In genomic region chr15:72835289-72835890, GRCh38 we compare ENCODE assay signal across 11 cellular contexts. TPM values are rescaled to one million over a fixed set of nuclear protein-coding genes. Genes with fewer than 3 reads are reported as not detected.
DNase-seq lines count a peak whose midpoint lies in the region; ATAC-seq, FAIRE-seq and TF ChIP-seq lines count a peak whose summit lies in the region.
"Had no signal": no experiment of that assay in that cellular context is flagged by ENCODE, and none has a peak within 500 bp of the region (broad histone marks: within the 10 kb centered on the region; RNA-seq: fewer than 3 reads in every experiment).

No MANE protein-coding gene starts in this region.

- no peak for FAIRE-seq in small intestine (lab: Jason Lieb, UNC)
- FAIRE-seq in HTR-8/SVneo (lab: Jason Lieb, UNC) = no peak

- H3K4me1 ChIP-seq in small intestine (ENCODE audit: control insufficient read depth in 2 of 2, insufficient read depth in 1 of 2, low read depth in 1 of 2, low read length in 1 of 2) = no peaks in the 10 kb centered on the region

- DNase-seq in activated CD8-positive, alpha-beta T cell treated with anti-CD3 and anti-CD28 coated beads for 36 hours = peak; percentile 7
- no peak for DNase-seq in activated CD8-positive, alpha-beta T cell treated with anti-CD3 and anti-CD28 coated beads, Interleukin-2, amount 10 ng/mL, durations not matched to agents 7 days and 5 days
- DNase-seq in NCI-H69 (lab: John Stamatoyannopoulos, UW) = peak; percentile 11
- DNase-seq in fibroblast of mammary gland (ENCODE audit: low read depth) = peak; percentile 6
- peak; percentile 55 for DNase-seq in small intestine
- no peak for DNase-seq in HTR-8/SVneo (ENCODE audit: insufficient read length, low spot score)
- no peak for DNase-seq in Right ventricle myocardium inferior (ENCODE audit: missing footprints)
- DNase-seq in activated CD4-positive, CD25-positive, alpha-beta regulatory T cell (lab: John Stamatoyannopoulos, UW) = no peak

- no peaks in the 10 kb centered on the region for H3K9me3 ChIP-seq in small intestine (ENCODE audit: control insufficient read depth, low read depth)
- H3K9me3 ChIP-seq: BLaER1 treated with 17β-estradiol and CSF1 and Interleukin-3, amounts not matched to agents 10 nM and 100 nM had no signal

- H3K4me3 ChIP-seq in fibroblast of mammary gland (ENCODE audit: control insufficient read depth, low read depth, low read length) (no peak overlapping the region), small intestine (ENCODE audit: low read depth in 1 of 2, low read length in 2 of 2) (no peak overlapping the region)
- H3K4me3 ChIP-seq: BLaER1 treated with 17β-estradiol and CSF1 and Interleukin-3, amounts not matched to agents 10 nM and 100 nM had no signal

- H3K27ac ChIP-seq in small intestine (ENCODE audit: low read depth in 1 of 2, low read length in 1 of 2) = no peak overlapping the region
- H3K27ac ChIP-seq: BLaER1 treated with 17β-estradiol and CSF1 and Interleukin-3, amounts not matched to agents 10 nM and 100 nM had no signal

- H3K27me3 Mint-ChIP-seq in activated CD8-positive, alpha-beta T cell treated with anti-CD3 and anti-CD28 coated beads for 36 hours = peaks cover 5% of the 10 kb centered on the region
- H3K27me3 Mint-ChIP-seq in activated CD8-positive, alpha-beta T cell treated with anti-CD3 and anti-CD28 coated beads, Interleukin-2, amount 10 ng/mL, durations not matched to agents 7 days and 5 days (ENCODE audit: low read depth) = peaks cover 27% of the 10 kb centered on the region

- no peaks in the 10 kb centered on the region for H3K27me3 ChIP-seq in small intestine (ENCODE audit: control insufficient read depth in 2 of 2, insufficient read depth in 2 of 2, low read length in 2 of 2)
- H3K27me3 ChIP-seq: BLaER1 treated with 17β-estradiol and CSF1 and Interleukin-3, amounts not matched to agents 10 nM and 100 nM had no signal

- POLR2A ChIA-PET in activated CD8-positive, alpha-beta T cell treated with anti-CD3 and anti-CD28 coated beads for 36 hours (lab: Charles Lee) = no interaction called here
- POLR2A ChIA-PET in activated CD8-positive, alpha-beta T cell treated with anti-CD3 and anti-CD28 coated beads, Interleukin-2, amount 10 ng/mL, durations not matched to agents 7 days and 5 days (lab: Charles Lee) = no interaction called here

- ATAC-seq in activated CD8-positive, alpha-beta T cell treated with anti-CD3 and anti-CD28 coated beads for 36 hours = no peak
- ATAC-seq in activated CD8-positive, alpha-beta T cell treated with anti-CD3 and anti-CD28 coated beads, Interleukin-2, amount 10 ng/mL, durations not matched to agents 7 days and 5 days = no peak
- no peak for ATAC-seq in Right ventricle myocardium inferior

- intact Hi-C loops in activated CD8-positive, alpha-beta T cell treated with anti-CD3 and anti-CD28 coated beads for 36 hours (cut with micrococcal nuclease) = no loop called here
- intact Hi-C loops in Right ventricle myocardium inferior (cut with DNase I) = no loop called here

- H3K4me1 Mint-ChIP-seq in activated CD8-positive, alpha-beta T cell treated with anti-CD3 and anti-CD28 coated beads for 36 hours (ENCODE audit: low read depth) = no peaks in the 10 kb centered on the region
- no peaks in the 10 kb centered on the region for H3K4me1 Mint-ChIP-seq in activated CD8-positive, alpha-beta T cell treated with anti-CD3 and anti-CD28 coated beads, Interleukin-2, amount 10 ng/mL, durations not matched to agents 7 days and 5 days (ENCODE audit: low read depth)
- H3K4me1 Mint-ChIP-seq: IgD-negative memory B cell had no signal

- TF ChIP-seq CTCF in activated CD8-positive, alpha-beta T cell treated with anti-CD3 and anti-CD28 coated beads for 36 hours (IDR thresholded peaks at IDR 0.05) = no peak
- peak; percentile 33 for TF ChIP-seq CTCF in fibroblast of mammary gland (conservative IDR thresholded peaks at IDR 0.05; ENCODE audit: control insufficient read depth, insufficient read depth, low read depth, low read length)

- no peaks in the 10 kb centered on the region for H3K9me3 Mint-ChIP-seq in activated CD8-positive, alpha-beta T cell treated with anti-CD3 and anti-CD28 coated beads for 36 hours
- H3K9me3 Mint-ChIP-seq in activated CD8-positive, alpha-beta T cell treated with anti-CD3 and anti-CD28 coated beads, Interleukin-2, amount 10 ng/mL, durations not matched to agents 7 days and 5 days (ENCODE audit: insufficient read depth) = no peaks in the 10 kb centered on the region
- H3K9me3 Mint-ChIP-seq: IgD-negative memory B cell had no signal

- CTCF ChIA-PET in activated CD8-positive, alpha-beta T cell treated with anti-CD3 and anti-CD28 coated beads for 36 hours (lab: Charles Lee) = interaction anchor here (0.8 kb wide), 1 partner anchor 63 kb away, joined by 3 read pairs; no protein-coding TSS in a partner anchor
- CTCF ChIA-PET in activated CD8-positive, alpha-beta T cell treated with anti-CD3 and anti-CD28 coated beads, Interleukin-2, amount 10 ng/mL, durations not matched to agents 7 days and 5 days (lab: Charles Lee) = interaction anchor here (1.7 kb wide), 1 partner anchor 10 kb away, joined by 3 read pairs; no protein-coding TSS in a partner anchor

- no peak overlapping the region for H3K4me3 Mint-ChIP-seq in activated CD8-positive, alpha-beta T cell treated with anti-CD3 and anti-CD28 coated beads for 36 hours
- no peak overlapping the region for H3K4me3 Mint-ChIP-seq in activated CD8-positive, alpha-beta T cell treated with anti-CD3 and anti-CD28 coated beads, Interleukin-2, amount 10 ng/mL, durations not matched to agents 7 days and 5 days
- H3K4me3 Mint-ChIP-seq: IgD-negative memory B cell, memory B cell had no signal

- no peaks in the 10 kb centered on the region for H3K36me3 ChIP-seq in small intestine (ENCODE audit: control insufficient read depth in 2 of 2, insufficient read depth in 2 of 2, low read length in 2 of 2)
- H3K36me3 ChIP-seq: BLaER1 treated with 17β-estradiol and CSF1 and Interleukin-3, amounts not matched to agents 10 nM and 100 nM had no signal

- no peak overlapping the region for H3K27ac Mint-ChIP-seq in activated CD8-positive, alpha-beta T cell treated with anti-CD3 and anti-CD28 coated beads for 36 hours
- no peak overlapping the region for H3K27ac Mint-ChIP-seq in activated CD8-positive, alpha-beta T cell treated with anti-CD3 and anti-CD28 coated beads, Interleukin-2, amount 10 ng/mL, durations not matched to agents 7 days and 5 days
- H3K27ac Mint-ChIP-seq: IgD-negative memory B cell, memory B cell had no signal

- no peaks in the 10 kb centered on the region for H3K36me3 Mint-ChIP-seq in activated CD8-positive, alpha-beta T cell treated with anti-CD3 and anti-CD28 coated beads for 36 hours (ENCODE audit: low read depth)
- H3K36me3 Mint-ChIP-seq in activated CD8-positive, alpha-beta T cell treated with anti-CD3 and anti-CD28 coated beads, Interleukin-2, amount 10 ng/mL, durations not matched to agents 7 days and 5 days (ENCODE audit: low read depth) = no peaks in the 10 kb centered on the region
- H3K36me3 Mint-ChIP-seq: IgD-negative memory B cell, memory B cell had no signal

RNA-seq across cellular contexts. Expression of gene ADPGK, which starts 51.8 kb away (rescaled TPM):
- total RNA-seq in activated CD8-positive, alpha-beta T cell treated with anti-CD3 and anti-CD28 coated beads for 36 hours = 10 to 100 TPM; 63.7 to 65.1 TPM
- 10 to 100 TPM; 69.3 to 76.2 TPM for total RNA-seq in activated CD8-positive, alpha-beta T cell treated with anti-CD3 and anti-CD28 coated beads, Interleukin-2, amount 10 ng/mL, durations not matched to agents 7 days and 5 days
- 10 to 100 TPM; 18.1 to 29.4 (median 23.0) TPM for polyA plus RNA-seq in small intestine
- 11.4 TPM for total RNA-seq in Right ventricle myocardium inferior

Comparison
In these comparisons a context has a peak if more than half of its experiments do, and no peak if none do; other contexts are left out.
1. DNase-seq: peak in activated CD8-positive, alpha-beta T cell treated with anti-CD3 and anti-CD28 coated beads for 36 hours (single experiment), NCI-H69 (single experiment), fibroblast of mammary gland (single experiment) and small intestine (single experiment); none in activated CD8-positive, alpha-beta T cell treated with anti-CD3 and anti-CD28 coated beads, Interleukin-2, amount 10 ng/mL, durations not matched to agents 7 days and 5 days (single experiment), HTR-8/SVneo (single experiment), Right ventricle myocardium inferior (single experiment) and activated CD4-positive, CD25-positive, alpha-beta regulatory T cell (0 of 4).